16 cellular contexts compared by ENCODE assay signal in the genomic region with DNA sequence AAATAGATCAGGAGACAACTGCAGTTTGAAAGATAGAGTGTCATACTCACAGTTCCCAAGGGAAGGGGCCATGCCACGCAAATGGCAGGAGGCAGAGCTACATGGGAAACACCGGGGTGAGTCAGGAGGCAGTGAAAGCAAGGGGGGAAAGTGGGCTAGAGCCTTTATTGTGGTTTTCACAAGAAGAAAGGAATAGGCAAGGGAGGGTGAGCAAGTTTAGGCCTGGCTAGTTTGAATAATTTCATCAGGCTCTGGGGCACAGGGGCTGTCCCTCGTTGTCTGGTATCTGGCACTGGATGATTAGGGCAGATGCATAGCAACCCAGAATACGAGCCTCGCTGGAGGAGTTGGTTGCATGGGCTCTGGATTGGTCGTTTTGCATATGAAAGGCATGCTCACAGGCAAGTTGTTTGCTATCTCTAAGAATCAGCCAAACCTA. TPM values are rescaled to one million over a fixed set of nuclear protein-coding genes. Genes with fewer than 3 reads are reported as not detected.
DNase-seq lines count a peak whose midpoint lies in the region; ATAC-seq and FAIRE-seq lines count a peak whose summit lies in the region.
"Had no signal": no experiment of that assay in that cellular context is flagged by ENCODE, and none has a peak within 500 bp of the region (broad histone marks: within the 10 kb centered on the region; RNA-seq: fewer than 3 reads in every experiment).

No MANE protein-coding gene starts in this region.

- H3K9me3 Mint-ChIP-seq in activated CD4-positive, alpha-beta memory T cell treated with anti-CD3 and anti-CD28 coated beads for 36 hours = no peaks in the 10 kb centered on the region
- H3K9me3 Mint-ChIP-seq in activated CD4-positive, alpha-beta memory T cell treated with anti-CD3 and anti-CD28 coated beads, Interleukin-2, amount 10 ng/mL, durations not matched to agents 7 days and 5 days = no peaks in the 10 kb centered on the region

- peaks cover 11% of the 10 kb centered on the region for H3K4me1 Mint-ChIP-seq in activated CD4-positive, alpha-beta memory T cell treated with anti-CD3 and anti-CD28 coated beads for 36 hours (ENCODE audit: low read depth)
- no peaks in the 10 kb centered on the region for H3K4me1 Mint-ChIP-seq in activated CD4-positive, alpha-beta memory T cell treated with anti-CD3 and anti-CD28 coated beads, Interleukin-2, amount 10 ng/mL, durations not matched to agents 7 days and 5 days

- peak; percentile 44 for ATAC-seq in HG02642 (IDR thresholded peaks at IDR 0.05; ENCODE audit: poor library complexity, unreplicated experiment)
- ATAC-seq in GM21360 (IDR thresholded peaks at IDR 0.05; ENCODE audit: unreplicated experiment) = no peak
- ATAC-seq in HG03457 (IDR thresholded peaks at IDR 0.05; ENCODE audit: unreplicated experiment) = no peak
- ATAC-seq: left lobe of liver had no signal

- no peak for FAIRE-seq in RCC 7860 (lab: Jason Lieb, UNC)
- FAIRE-seq: G401.6 had no signal

- POLR2A ChIA-PET in activated CD4-positive, alpha-beta memory T cell treated with anti-CD3 and anti-CD28 coated beads for 36 hours (lab: Charles Lee) = no interaction called here
- POLR2A ChIA-PET in activated CD4-positive, alpha-beta memory T cell treated with anti-CD3 and anti-CD28 coated beads, Interleukin-2, amount 10 ng/mL, durations not matched to agents 7 days and 5 days (lab: Charles Lee) = no interaction called here

- no peaks in the 10 kb centered on the region for H3K36me3 Mint-ChIP-seq in activated CD4-positive, alpha-beta memory T cell treated with anti-CD3 and anti-CD28 coated beads for 36 hours
- no peaks in the 10 kb centered on the region for H3K36me3 Mint-ChIP-seq in activated CD4-positive, alpha-beta memory T cell treated with anti-CD3 and anti-CD28 coated beads, Interleukin-2, amount 10 ng/mL, durations not matched to agents 7 days and 5 days (ENCODE audit: low read depth)

- DNase-seq in activated CD4-positive, alpha-beta memory T cell treated with anti-CD3 and anti-CD28 coated beads for 36 hours = peak; percentile 79
- DNase-seq in activated CD4-positive, alpha-beta memory T cell treated with anti-CD3 and anti-CD28 coated beads, Interleukin-2, amount 10 ng/mL, durations not matched to agents 7 days and 5 days = no peak
- DNase-seq in astrocyte of the hippocampus (ENCODE audit: low read depth, low spot score) (peak; percentile 43), RCC 7860 (ENCODE audit: low spot score) (no peak)
- DNase-seq in stimulated activated CD8-positive, alpha-beta memory T cell treated with anti-CD3 and anti-CD28 coated beads, Interleukin-15, amount 100 ng/mL, for 48 hours (ENCODE audit: low read depth in 2 of 2) = peak; percentile 37 to 47
- DNase-seq: ACHN, caudate nucleus, KG1, NCI-H2171 treated with DMSO at 0.1 percent for 48 hours, occipital lobe, SHP77 treated with DMSO at 0.1 percent for 48 hours had no signal

- H3K4me3 Mint-ChIP-seq in activated CD4-positive, alpha-beta memory T cell treated with anti-CD3 and anti-CD28 coated beads for 36 hours = peak overlapping the region; percentile 5
- no peak overlapping the region for H3K4me3 Mint-ChIP-seq in activated CD4-positive, alpha-beta memory T cell treated with anti-CD3 and anti-CD28 coated beads, Interleukin-2, amount 10 ng/mL, durations not matched to agents 7 days and 5 days

- CTCF ChIA-PET in activated CD4-positive, alpha-beta memory T cell treated with anti-CD3 and anti-CD28 coated beads for 36 hours (lab: Charles Lee) = interaction anchor here (0.8 to 2.5 kb wide), 2 partner anchors 17 to 19 kb away, joined by 5 read pairs; partner anchors contain the start of gene ITLN2
- CTCF ChIA-PET in activated CD4-positive, alpha-beta memory T cell treated with anti-CD3 and anti-CD28 coated beads, Interleukin-2, amount 10 ng/mL, durations not matched to agents 7 days and 5 days (lab: Charles Lee) = no interaction called here

- H3K27me3 Mint-ChIP-seq in activated CD4-positive, alpha-beta memory T cell treated with anti-CD3 and anti-CD28 coated beads for 36 hours = peaks cover 3% of the 10 kb centered on the region
- peaks cover 9% of the 10 kb centered on the region for H3K27me3 Mint-ChIP-seq in activated CD4-positive, alpha-beta memory T cell treated with anti-CD3 and anti-CD28 coated beads, Interleukin-2, amount 10 ng/mL, durations not matched to agents 7 days and 5 days

- intact Hi-C loops in activated CD4-positive, alpha-beta memory T cell treated with anti-CD3 and anti-CD28 coated beads for 36 hours (cut with micrococcal nuclease) = no loop called here

- H3K27ac Mint-ChIP-seq in activated CD4-positive, alpha-beta memory T cell treated with anti-CD3 and anti-CD28 coated beads for 36 hours = no peak overlapping the region
- H3K27ac Mint-ChIP-seq in activated CD4-positive, alpha-beta memory T cell treated with anti-CD3 and anti-CD28 coated beads, Interleukin-2, amount 10 ng/mL, durations not matched to agents 7 days and 5 days = no peak overlapping the region

RNA-seq across cellular contexts. Expression of gene ITLN2, which starts 17.0 kb away (rescaled TPM):
- not detected for total RNA-seq in activated CD4-positive, alpha-beta memory T cell treated with anti-CD3 and anti-CD28 coated beads for 36 hours
- not detected for total RNA-seq in activated CD4-positive, alpha-beta memory T cell treated with anti-CD3 and anti-CD28 coated beads, Interleukin-2, amount 10 ng/mL, durations not matched to agents 7 days and 5 days
- total RNA-seq: left lobe of liver, occipital lobe had no signal

RNA-seq across cellular contexts. Expression of gene F11R, which starts 49.3 kb away (rescaled TPM):
- 10 to 100 TPM; 21.3 to 25.3 TPM for total RNA-seq in activated CD4-positive, alpha-beta memory T cell treated with anti-CD3 and anti-CD28 coated beads for 36 hours
- 10 to 100 TPM; 13.9 to 16.2 TPM for total RNA-seq in activated CD4-positive, alpha-beta memory T cell treated with anti-CD3 and anti-CD28 coated beads, Interleukin-2, amount 10 ng/mL, durations not matched to agents 7 days and 5 days

Comparison
In these comparisons a context has a peak if more than half of its experiments do, and no peak if none do; other contexts are left out.
1. DNase-seq: peak in activated CD4-positive, alpha-beta memory T cell treated with anti-CD3 and anti-CD28 coated beads for 36 hours (single experiment), astrocyte of the hippocampus (single experiment) and stimulated activated CD8-positive, alpha-beta memory T cell treated with anti-CD3 and anti-CD28 coated beads, Interleukin-15, amount 100 ng/mL, for 48 hours (2 of 2); none in activated CD4-positive, alpha-beta memory T cell treated with anti-CD3 and anti-CD28 coated beads, Interleukin-2, amount 10 ng/mL, durations not matched to agents 7 days and 5 days (single experiment) and RCC 7860 (single experiment).